20 cellular contexts compared by ENCODE assay signal in genomic region chr3:170641510-170642236, GRCh38. TPM values are rescaled to one million over a fixed set of nuclear protein-coding genes. Genes with fewer than 3 reads are reported as not detected.
DNase-seq lines count a peak whose midpoint lies in the region; ATAC-seq lines count a peak whose summit lies in the region.
"Had no signal": no experiment of that assay in that cellular context is flagged by ENCODE, and none has a peak within 500 bp of the region (broad histone marks: within the 10 kb centered on the region; RNA-seq: fewer than 3 reads in every experiment).

No MANE protein-coding gene starts in this region.

- peak overlapping the region; percentile 63 for H3K18ac ChIP-seq in neuronal stem cell (ENCODE audit: low read length)

- DNase-seq in Ammon's horn (ENCODE audit: low spot score) (peak; percentile 43), M059J (ENCODE audit: low read depth) (peak; percentile 54), neuronal stem cell (ENCODE audit: low spot score) (no peak), NCI-H1694 (lab: John Stamatoyannopoulos, UW) (no peak), HK-2 (ENCODE audit: unreplicated experiment) (no peak), NCI-H82 treated with DMSO at 0.1 percent for 48 hours (lab: John Stamatoyannopoulos, UW; ENCODE audit: unreplicated experiment) (no peak)
- DNase-seq: activated CD8-positive, alpha-beta T cell treated with anti-CD3 and anti-CD28 coated beads for 36 hours; activated naive CD4-positive, alpha-beta T cell treated with anti-CD3 and anti-CD28 coated beads, Interleukin-2, amount 10 ng/mL, durations not matched to agents 7 days and 5 days; activated T-cell treated with anti-CD3 and anti-CD28 coated beads, Interleukin-2, amount 50 U/mL, for 24 hours; left ventricle myocardium inferior; NCI-H2081 treated with DMSO at 0.1 percent for 48 hours; NCI-H510A; right lobe of liver; SJCRH30; stimulated activated naive CD4-positive, alpha-beta T cell treated with Interleukin-2 at 50 U/mL for 16 hours; T-helper 2 cell had no signal

- no peak overlapping the region for H4K91ac ChIP-seq in neuronal stem cell (ENCODE audit: low read depth, low read length, poor library complexity)

- H3K14ac ChIP-seq in neuronal stem cell (ENCODE audit: low read length), result no peak overlapping the region

- H3K36me3 ChIP-seq in neuronal stem cell (replicated peaks in 1 of 2; ENCODE audit: control insufficient read depth in 2 of 2, insufficient read depth in 2 of 2, low read length in 2 of 2), result no peaks in the 10 kb centered on the region
- H3K36me3 ChIP-seq: left ventricle myocardium inferior, right lobe of liver, SJCRH30 had no signal

- WGBS in neuronal stem cell (ENCODE audit: extremely low coverage in 2 of 2, insufficient read length in 2 of 2, insufficient replicate concordance in 1 of 2), 2 donors, result no CpG with 5 or more reads among the region's 5 CpGs

- H2BK15ac ChIP-seq in neuronal stem cell (ENCODE audit: low read length), result no peak overlapping the region

- H4K8ac ChIP-seq in neuronal stem cell (ENCODE audit: low read depth, low read length), result no peak overlapping the region

- no peak overlapping the region for H3K4ac ChIP-seq in neuronal stem cell (ENCODE audit: low read length)

- no peak overlapping the region for H3K23ac ChIP-seq in neuronal stem cell (ENCODE audit: low read depth, low read length, poor library complexity)

- no peaks in the 10 kb centered on the region for H3K27me3 ChIP-seq in neuronal stem cell (ENCODE audit: control insufficient read depth in 3 of 3, insufficient read depth in 3 of 3, low read depth in 1 of 3, low read length in 3 of 3)
- H3K27me3 ChIP-seq: right lobe of liver, SJCRH30 had no signal

- H2BK12ac ChIP-seq in neuronal stem cell (ENCODE audit: low read length), result no peak overlapping the region

- H3K4me2 ChIP-seq in neuronal stem cell (ENCODE audit: insufficient read depth, low read length, poor library complexity, severe bottlenecking), result no peak overlapping the region

- peak overlapping the region; percentile 72 for H3K27ac ChIP-seq in cingulate gyrus (ENCODE audit: low read depth, low read length)
- H3K27ac ChIP-seq in neuronal stem cell (replicated peaks; ENCODE audit: low read length), result no peak overlapping the region
- H3K27ac ChIP-seq: epithelial cell of prostate, left ventricle myocardium inferior, right lobe of liver, SJCRH30 had no signal

- H3K9me3 ChIP-seq in neuronal stem cell (replicated peaks in 1 of 2; ENCODE audit: control insufficient read depth in 2 of 2, insufficient read depth in 1 of 2, low read depth in 1 of 2, low read length in 2 of 2), result peaks cover 0 to 5% of the 10 kb centered on the region in 2 donors
- H3K9me3 ChIP-seq: right lobe of liver, SJCRH30 had no signal

- no peak overlapping the region for H2BK120ac ChIP-seq in neuronal stem cell (ENCODE audit: low read depth, low read length)

- no peak overlapping the region for H2BK5ac ChIP-seq in neuronal stem cell (ENCODE audit: low read length)

- peak overlapping the region; percentile 49 for H2AK5ac ChIP-seq in neuronal stem cell (ENCODE audit: low read depth, low read length)

- H3K79me1 ChIP-seq in neuronal stem cell (ENCODE audit: low read depth, low read length), result no peaks in the 10 kb centered on the region

- H3K4me1 ChIP-seq in neuronal stem cell (ENCODE audit: control insufficient read depth in 2 of 2, insufficient read depth in 1 of 2, low read depth in 1 of 2, low read length in 2 of 2), result peaks cover 10 to 18% of the 10 kb centered on the region in 2 donors
- H3K4me1 ChIP-seq: SJCRH30 had no signal

- H2AFZ ChIP-seq in neuronal stem cell (ENCODE audit: low read length), result no peak overlapping the region

- H3K4me3 ChIP-seq in neuronal stem cell (ENCODE audit: low read length in 2 of 2), result no peak overlapping the region
- H3K4me3 ChIP-seq: left ventricle myocardium inferior, right lobe of liver, SJCRH30 had no signal

- no peak for ATAC-seq in esophagus mucosa
- ATAC-seq: activated CD8-positive, alpha-beta T cell treated with anti-CD3 and anti-CD28 coated beads for 36 hours; right lobe of liver; WTC11 had no signal

- H3K9ac ChIP-seq in neuronal stem cell (ENCODE audit: low read depth, low read length, poor library complexity), result no peak overlapping the region

RNA-seq across cellular contexts. Expression of gene SLC7A14, which starts 55.8 kb away (rescaled TPM):
- 2.8 and 2.9 TPM in 2 replicates for total RNA-seq in M059J (2014; rRNA removed; shearing (Covaris generic))
- under 0.01 TPM for polyA plus RNA-seq in neuronal stem cell (2013, experiment 1 of 2)
- 0.01 TPM for polyA plus RNA-seq in neuronal stem cell (2013, experiment 2 of 2)
- total RNA-seq in esophagus mucosa, result not detected
- total RNA-seq: activated CD8-positive, alpha-beta T cell treated with anti-CD3 and anti-CD28 coated beads for 36 hours; left ventricle myocardium inferior; SJCRH30 had no signal

Comparison
In these comparisons a context has a peak if more than half of its experiments do, and no peak if none do; other contexts are left out.
1. DNase-seq: peak in Ammon's horn (single experiment) and M059J (single experiment); none in neuronal stem cell (single experiment), NCI-H1694 (single experiment), HK-2 (single experiment) and NCI-H82 treated with DMSO at 0.1 percent for 48 hours (single experiment).